Comparison of ENCODE assay signal across 1 cellular context in genomic region chr10:102714621-102715455, GRCh38.
TF ChIP-seq lines count a peak whose summit lies in the region.

A gene with protein sequence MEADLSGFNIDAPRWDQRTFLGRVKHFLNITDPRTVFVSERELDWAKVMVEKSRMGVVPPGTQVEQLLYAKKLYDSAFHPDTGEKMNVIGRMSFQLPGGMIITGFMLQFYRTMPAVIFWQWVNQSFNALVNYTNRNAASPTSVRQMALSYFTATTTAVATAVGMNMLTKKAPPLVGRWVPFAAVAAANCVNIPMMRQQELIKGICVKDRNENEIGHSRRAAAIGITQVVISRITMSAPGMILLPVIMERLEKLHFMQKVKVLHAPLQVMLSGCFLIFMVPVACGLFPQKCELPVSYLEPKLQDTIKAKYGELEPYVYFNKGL (plus strand): TSS chr10:102714636. CDS start chr10:102726637, 12,001 bp downstream.

TF ChIP-seq in HepG2, 621 proteins besides CTCF, POLR2A, EP300 and RAD21 (continued from another document and continues in another):
- TF ChIP-seq, protein P1, sequence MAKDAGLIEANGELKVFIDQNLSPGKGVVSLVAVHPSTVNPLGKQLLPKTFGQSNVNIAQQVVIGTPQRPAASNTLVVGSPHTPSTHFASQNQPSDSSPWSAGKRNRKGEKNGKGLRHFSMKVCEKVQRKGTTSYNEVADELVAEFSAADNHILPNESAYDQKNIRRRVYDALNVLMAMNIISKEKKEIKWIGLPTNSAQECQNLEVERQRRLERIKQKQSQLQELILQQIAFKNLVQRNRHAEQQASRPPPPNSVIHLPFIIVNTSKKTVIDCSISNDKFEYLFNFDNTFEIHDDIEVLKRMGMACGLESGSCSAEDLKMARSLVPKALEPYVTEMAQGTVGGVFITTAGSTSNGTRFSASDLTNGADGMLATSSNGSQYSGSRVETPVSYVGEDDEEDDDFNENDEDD (CRISPR knock-in tag; IDR thresholded peaks at IDR 0.05; ENCODE audit: borderline replicate concordance), result 0 out of 2 replicates have a peak, but pooled peaks have one; percentile 29
- no peak for TF ChIP-seq GTF2F1 (IDR thresholded peaks at IDR 0.05; ENCODE audit: low read length)
- TF ChIP-seq ZNF431 (CRISPR knock-in tag; IDR thresholded peaks at IDR 0.05; ENCODE audit: borderline replicate concordance, low read depth), result no peak
- 0 out of 2 replicates have a peak, but pooled peaks have one; percentile 14 for TF ChIP-seq NR2C2 (CRISPR knock-in tag; IDR thresholded peaks at IDR 0.05; ENCODE audit: borderline replicate concordance)
- TF ChIP-seq ZNF121 (CRISPR knock-in tag; IDR thresholded peaks at IDR 0.05), result peak; percentile 96
- 0 out of 2 replicates have a peak, but pooled peaks have one; percentile 64 for TF ChIP-seq ZNF839 (CRISPR knock-in tag; IDR thresholded peaks at IDR 0.05; ENCODE audit: borderline replicate concordance)
- no peak for TF ChIP-seq NR2F6 (IDR thresholded peaks at IDR 0.05)
- TF ChIP-seq NR2F6 (CRISPR knock-in tag; IDR thresholded peaks at IDR 0.05), result 0 out of 2 replicates have a peak, but pooled peaks have one; percentile 3
- TF ChIP-seq, protein P2, sequence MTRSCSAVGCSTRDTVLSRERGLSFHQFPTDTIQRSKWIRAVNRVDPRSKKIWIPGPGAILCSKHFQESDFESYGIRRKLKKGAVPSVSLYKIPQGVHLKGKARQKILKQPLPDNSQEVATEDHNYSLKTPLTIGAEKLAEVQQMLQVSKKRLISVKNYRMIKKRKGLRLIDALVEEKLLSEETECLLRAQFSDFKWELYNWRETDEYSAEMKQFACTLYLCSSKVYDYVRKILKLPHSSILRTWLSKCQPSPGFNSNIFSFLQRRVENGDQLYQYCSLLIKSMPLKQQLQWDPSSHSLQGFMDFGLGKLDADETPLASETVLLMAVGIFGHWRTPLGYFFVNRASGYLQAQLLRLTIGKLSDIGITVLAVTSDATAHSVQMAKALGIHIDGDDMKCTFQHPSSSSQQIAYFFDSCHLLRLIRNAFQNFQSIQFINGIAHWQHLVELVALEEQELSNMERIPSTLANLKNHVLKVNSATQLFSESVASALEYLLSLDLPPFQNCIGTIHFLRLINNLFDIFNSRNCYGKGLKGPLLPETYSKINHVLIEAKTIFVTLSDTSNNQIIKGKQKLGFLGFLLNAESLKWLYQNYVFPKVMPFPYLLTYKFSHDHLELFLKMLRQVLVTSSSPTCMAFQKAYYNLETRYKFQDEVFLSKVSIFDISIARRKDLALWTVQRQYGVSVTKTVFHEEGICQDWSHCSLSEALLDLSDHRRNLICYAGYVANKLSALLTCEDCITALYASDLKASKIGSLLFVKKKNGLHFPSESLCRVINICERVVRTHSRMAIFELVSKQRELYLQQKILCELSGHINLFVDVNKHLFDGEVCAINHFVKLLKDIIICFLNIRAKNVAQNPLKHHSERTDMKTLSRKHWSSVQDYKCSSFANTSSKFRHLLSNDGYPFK (CRISPR knock-in tag; IDR thresholded peaks at IDR 0.05; ENCODE audit: borderline replicate concordance), result peak; percentile 20; the same call in 1 of the 2 replicates
- TF ChIP-seq, protein P3, sequence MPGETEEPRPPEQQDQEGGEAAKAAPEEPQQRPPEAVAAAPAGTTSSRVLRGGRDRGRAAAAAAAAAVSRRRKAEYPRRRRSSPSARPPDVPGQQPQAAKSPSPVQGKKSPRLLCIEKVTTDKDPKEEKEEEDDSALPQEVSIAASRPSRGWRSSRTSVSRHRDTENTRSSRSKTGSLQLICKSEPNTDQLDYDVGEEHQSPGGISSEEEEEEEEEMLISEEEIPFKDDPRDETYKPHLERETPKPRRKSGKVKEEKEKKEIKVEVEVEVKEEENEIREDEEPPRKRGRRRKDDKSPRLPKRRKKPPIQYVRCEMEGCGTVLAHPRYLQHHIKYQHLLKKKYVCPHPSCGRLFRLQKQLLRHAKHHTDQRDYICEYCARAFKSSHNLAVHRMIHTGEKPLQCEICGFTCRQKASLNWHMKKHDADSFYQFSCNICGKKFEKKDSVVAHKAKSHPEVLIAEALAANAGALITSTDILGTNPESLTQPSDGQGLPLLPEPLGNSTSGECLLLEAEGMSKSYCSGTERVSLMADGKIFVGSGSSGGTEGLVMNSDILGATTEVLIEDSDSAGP (CRISPR knock-in tag; IDR thresholded peaks at IDR 0.05; ENCODE audit: borderline replicate concordance), result peak; percentile 39; the same call in 1 of the 2 replicates
- TF ChIP-seq CHD4 (IDR thresholded peaks at IDR 0.05; ENCODE audit: borderline replicate concordance, low read length), result no peak
- TF ChIP-seq ZNF776 (CRISPR knock-in tag; IDR thresholded peaks at IDR 0.05), result 0 out of 2 replicates have a peak, but pooled peaks have one; percentile 20
- TF ChIP-seq MEIS1 (CRISPR knock-in tag; IDR thresholded peaks at IDR 0.05; ENCODE audit: borderline replicate concordance), result 0 out of 2 replicates have a peak, but pooled peaks have one; percentile 62
- TF ChIP-seq ZNF629 (CRISPR knock-in tag; conservative IDR thresholded peaks at IDR 0.05), result 0 out of 2 replicates have a peak, but pooled peaks have one; percentile 5
- peak; percentile 57 for TF ChIP-seq YY1 (IDR thresholded peaks at IDR 0.05; ENCODE audit: insufficient read depth, insufficient replicate concordance, low read depth, low read length)
- TF ChIP-seq ZMYM2 (CRISPR knock-in tag; IDR thresholded peaks at IDR 0.05), result peak; percentile 43; the same call in 1 of the 2 replicates
- TF ChIP-seq STAG1 (CRISPR knock-in tag; IDR thresholded peaks at IDR 0.05), result no peak; the same call in 1 of the 2 replicates
- TF ChIP-seq ZNF556 (CRISPR knock-in tag; IDR thresholded peaks at IDR 0.05; ENCODE audit: borderline replicate concordance), result 0 out of 2 replicates have a peak, but pooled peaks have one; percentile 6
- peak; percentile 89 for TF ChIP-seq BORCS8-MEF2B (CRISPR knock-in tag; IDR thresholded peaks at IDR 0.05)
- peak; percentile 79; the same call in 1 of the 2 replicates for TF ChIP-seq ZNF546 (CRISPR knock-in tag; conservative IDR thresholded peaks at IDR 0.05)
- no peak for TF ChIP-seq ZBTB46 (CRISPR knock-in tag; IDR thresholded peaks at IDR 0.05; ENCODE audit: borderline replicate concordance)
- no peak for TF ChIP-seq CREB1 (IDR thresholded peaks at IDR 0.05)
- TF ChIP-seq CREB1 (CRISPR knock-in tag; IDR thresholded peaks at IDR 0.05), result 0 out of 2 replicates have a peak, but pooled peaks have one; percentile 28
- no peak for TF ChIP-seq HCFC1 (IDR thresholded peaks at IDR 0.05; ENCODE audit: low read depth, low read length)
- TF ChIP-seq, protein P4, sequence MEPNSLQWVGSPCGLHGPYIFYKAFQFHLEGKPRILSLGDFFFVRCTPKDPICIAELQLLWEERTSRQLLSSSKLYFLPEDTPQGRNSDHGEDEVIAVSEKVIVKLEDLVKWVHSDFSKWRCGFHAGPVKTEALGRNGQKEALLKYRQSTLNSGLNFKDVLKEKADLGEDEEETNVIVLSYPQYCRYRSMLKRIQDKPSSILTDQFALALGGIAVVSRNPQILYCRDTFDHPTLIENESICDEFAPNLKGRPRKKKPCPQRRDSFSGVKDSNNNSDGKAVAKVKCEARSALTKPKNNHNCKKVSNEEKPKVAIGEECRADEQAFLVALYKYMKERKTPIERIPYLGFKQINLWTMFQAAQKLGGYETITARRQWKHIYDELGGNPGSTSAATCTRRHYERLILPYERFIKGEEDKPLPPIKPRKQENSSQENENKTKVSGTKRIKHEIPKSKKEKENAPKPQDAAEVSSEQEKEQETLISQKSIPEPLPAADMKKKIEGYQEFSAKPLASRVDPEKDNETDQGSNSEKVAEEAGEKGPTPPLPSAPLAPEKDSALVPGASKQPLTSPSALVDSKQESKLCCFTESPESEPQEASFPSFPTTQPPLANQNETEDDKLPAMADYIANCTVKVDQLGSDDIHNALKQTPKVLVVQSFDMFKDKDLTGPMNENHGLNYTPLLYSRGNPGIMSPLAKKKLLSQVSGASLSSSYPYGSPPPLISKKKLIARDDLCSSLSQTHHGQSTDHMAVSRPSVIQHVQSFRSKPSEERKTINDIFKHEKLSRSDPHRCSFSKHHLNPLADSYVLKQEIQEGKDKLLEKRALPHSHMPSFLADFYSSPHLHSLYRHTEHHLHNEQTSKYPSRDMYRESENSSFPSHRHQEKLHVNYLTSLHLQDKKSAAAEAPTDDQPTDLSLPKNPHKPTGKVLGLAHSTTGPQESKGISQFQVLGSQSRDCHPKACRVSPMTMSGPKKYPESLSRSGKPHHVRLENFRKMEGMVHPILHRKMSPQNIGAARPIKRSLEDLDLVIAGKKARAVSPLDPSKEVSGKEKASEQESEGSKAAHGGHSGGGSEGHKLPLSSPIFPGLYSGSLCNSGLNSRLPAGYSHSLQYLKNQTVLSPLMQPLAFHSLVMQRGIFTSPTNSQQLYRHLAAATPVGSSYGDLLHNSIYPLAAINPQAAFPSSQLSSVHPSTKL (CRISPR knock-in tag; IDR thresholded peaks at IDR 0.05), result peak; percentile 21; the same call in 1 of the 2 replicates
- peak; percentile 89 for TF ChIP-seq POLR2G (IDR thresholded peaks at IDR 0.05; ENCODE audit: low read depth, low read length)
- TF ChIP-seq TCF7L2 (IDR thresholded peaks at IDR 0.05; ENCODE audit: low read depth, low read length), result no peak
- TF ChIP-seq ZNF724P (CRISPR knock-in tag; IDR thresholded peaks at IDR 0.05; ENCODE audit: borderline replicate concordance), result no peak
- TF ChIP-seq ZBTB38 (CRISPR knock-in tag; IDR thresholded peaks at IDR 0.05), result 0 out of 2 replicates have a peak, but pooled peaks have one; percentile 16
- TF ChIP-seq ZMYM4 (CRISPR knock-in tag; IDR thresholded peaks at IDR 0.05), result no peak
- TF ChIP-seq ARNT2 (CRISPR knock-in tag; IDR thresholded peaks at IDR 0.05; ENCODE audit: low read depth), result peak; percentile 58; the same call in 1 of the 2 replicates
- TF ChIP-seq ZNF496 (CRISPR knock-in tag; IDR thresholded peaks at IDR 0.05; ENCODE audit: insufficient replicate concordance), result no peak
- peak; percentile 18 for TF ChIP-seq ASH2L (IDR thresholded peaks at IDR 0.05; ENCODE audit: insufficient read length, low read depth, low read length)
- TF ChIP-seq SAFB2 (CRISPR knock-in tag; IDR thresholded peaks at IDR 0.05; ENCODE audit: borderline replicate concordance, low read depth), result peak; percentile 64; the same call in 1 of the 2 replicates
- TF ChIP-seq ZIK1 (CRISPR knock-in tag; IDR thresholded peaks at IDR 0.05; ENCODE audit: borderline replicate concordance, low read depth), result peak; percentile 84; the same call in 1 of the 2 replicates
- TF ChIP-seq, protein P5, sequence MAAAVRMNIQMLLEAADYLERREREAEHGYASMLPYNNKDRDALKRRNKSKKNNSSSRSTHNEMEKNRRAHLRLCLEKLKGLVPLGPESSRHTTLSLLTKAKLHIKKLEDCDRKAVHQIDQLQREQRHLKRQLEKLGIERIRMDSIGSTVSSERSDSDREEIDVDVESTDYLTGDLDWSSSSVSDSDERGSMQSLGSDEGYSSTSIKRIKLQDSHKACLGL (CRISPR knock-in tag; IDR thresholded peaks at IDR 0.05), result peak; percentile 99
- TF ChIP-seq KDM4B (CRISPR knock-in tag; IDR thresholded peaks at IDR 0.05), result 0 out of 2 replicates have a peak, but pooled peaks have one; percentile 15
- TF ChIP-seq, protein P6, sequence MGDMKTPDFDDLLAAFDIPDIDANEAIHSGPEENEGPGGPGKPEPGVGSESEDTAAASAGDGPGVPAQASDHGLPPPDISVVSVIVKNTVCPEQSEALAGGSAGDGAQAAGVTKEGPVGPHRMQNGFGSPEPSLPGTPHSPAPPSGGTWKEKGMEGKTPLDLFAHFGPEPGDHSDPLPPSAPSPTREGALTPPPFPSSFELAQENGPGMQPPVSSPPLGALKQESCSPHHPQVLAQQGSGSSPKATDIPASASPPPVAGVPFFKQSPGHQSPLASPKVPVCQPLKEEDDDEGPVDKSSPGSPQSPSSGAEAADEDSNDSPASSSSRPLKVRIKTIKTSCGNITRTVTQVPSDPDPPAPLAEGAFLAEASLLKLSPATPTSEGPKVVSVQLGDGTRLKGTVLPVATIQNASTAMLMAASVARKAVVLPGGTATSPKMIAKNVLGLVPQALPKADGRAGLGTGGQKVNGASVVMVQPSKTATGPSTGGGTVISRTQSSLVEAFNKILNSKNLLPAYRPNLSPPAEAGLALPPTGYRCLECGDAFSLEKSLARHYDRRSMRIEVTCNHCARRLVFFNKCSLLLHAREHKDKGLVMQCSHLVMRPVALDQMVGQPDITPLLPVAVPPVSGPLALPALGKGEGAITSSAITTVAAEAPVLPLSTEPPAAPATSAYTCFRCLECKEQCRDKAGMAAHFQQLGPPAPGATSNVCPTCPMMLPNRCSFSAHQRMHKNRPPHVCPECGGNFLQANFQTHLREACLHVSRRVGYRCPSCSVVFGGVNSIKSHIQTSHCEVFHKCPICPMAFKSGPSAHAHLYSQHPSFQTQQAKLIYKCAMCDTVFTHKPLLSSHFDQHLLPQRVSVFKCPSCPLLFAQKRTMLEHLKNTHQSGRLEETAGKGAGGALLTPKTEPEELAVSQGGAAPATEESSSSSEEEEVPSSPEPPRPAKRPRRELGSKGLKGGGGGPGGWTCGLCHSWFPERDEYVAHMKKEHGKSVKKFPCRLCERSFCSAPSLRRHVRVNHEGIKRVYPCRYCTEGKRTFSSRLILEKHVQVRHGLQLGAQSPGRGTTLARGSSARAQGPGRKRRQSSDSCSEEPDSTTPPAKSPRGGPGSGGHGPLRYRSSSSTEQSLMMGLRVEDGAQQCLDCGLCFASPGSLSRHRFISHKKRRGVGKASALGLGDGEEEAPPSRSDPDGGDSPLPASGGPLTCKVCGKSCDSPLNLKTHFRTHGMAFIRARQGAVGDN (CRISPR knock-in tag; IDR thresholded peaks at IDR 0.05), result peak; percentile 89
- TF ChIP-seq, protein P7, sequence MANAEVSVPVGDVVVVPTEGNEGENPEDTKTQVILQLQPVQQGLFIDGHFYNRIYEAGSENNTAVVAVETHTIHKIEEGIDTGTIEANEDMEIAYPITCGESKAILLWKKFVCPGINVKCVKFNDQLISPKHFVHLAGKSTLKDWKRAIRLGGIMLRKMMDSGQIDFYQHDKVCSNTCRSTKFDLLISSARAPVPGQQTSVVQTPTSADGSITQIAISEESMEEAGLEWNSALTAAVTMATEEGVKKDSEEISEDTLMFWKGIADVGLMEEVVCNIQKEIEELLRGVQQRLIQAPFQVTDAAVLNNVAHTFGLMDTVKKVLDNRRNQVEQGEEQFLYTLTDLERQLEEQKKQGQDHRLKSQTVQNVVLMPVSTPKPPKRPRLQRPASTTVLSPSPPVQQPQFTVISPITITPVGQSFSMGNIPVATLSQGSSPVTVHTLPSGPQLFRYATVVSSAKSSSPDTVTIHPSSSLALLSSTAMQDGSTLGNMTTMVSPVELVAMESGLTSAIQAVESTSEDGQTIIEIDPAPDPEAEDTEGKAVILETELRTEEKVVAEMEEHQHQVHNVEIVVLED (CRISPR knock-in tag; IDR thresholded peaks at IDR 0.05; ENCODE audit: borderline replicate concordance), result no peak; the same call in 1 of the 2 replicates
